ENCODE assay signal across 1 cellular context in the genomic region with DNA sequence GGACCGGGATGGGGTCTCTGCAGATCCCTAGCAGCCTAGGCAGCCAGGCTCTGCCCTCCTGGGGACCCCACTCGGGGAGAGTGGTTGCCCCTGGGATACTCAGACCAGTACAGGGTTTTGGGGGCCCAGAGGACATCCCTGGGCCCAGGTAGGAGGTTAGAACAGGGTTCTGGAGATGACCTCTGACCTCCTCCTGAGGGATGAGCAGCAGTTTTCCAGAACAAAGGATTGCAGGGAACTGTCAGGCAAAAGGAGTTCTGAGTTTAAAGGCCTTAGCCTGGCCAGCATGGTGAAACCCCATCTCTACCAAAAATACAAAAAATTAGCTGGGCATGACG.
TF ChIP-seq lines count a peak whose summit lies in the region.

No MANE protein-coding gene starts in this region.

TF ChIP-seq in H1, 55 proteins besides CTCF, POLR2A, EP300 and RAD21:
- TF ChIP-seq KDM5A (IDR thresholded peaks at IDR 0.05; ENCODE audit: low read length) (no peak), TBP (IDR thresholded peaks at IDR 0.05; ENCODE audit: low read depth, low read length) (no peak), MAFK (IDR thresholded peaks at IDR 0.05; ENCODE audit: low read depth, low read length) (no peak), E2F6 (IDR thresholded peaks at IDR 0.05) (no peak), TAF7 (optimal IDR thresholded peaks at IDR 0.05; ENCODE audit: borderline replicate concordance, low read depth, low read length) (no peak), NANOG (IDR thresholded peaks at IDR 0.05; ENCODE audit: insufficient read depth, low read depth, low read length, poor library complexity, severe bottlenecking) (no peak), SP1 (IDR thresholded peaks at IDR 0.05; ENCODE audit: low read depth, low read length) (no peak), PHF8 (conservative IDR thresholded peaks at IDR 0.05; ENCODE audit: low read depth, low read length) (no peak), RNF2 (IDR thresholded peaks at IDR 0.05; ENCODE audit: borderline replicate concordance, low read depth, low read length, missing control alignments, poor library complexity, severe bottlenecking) (no peak), CTBP2 (IDR thresholded peaks at IDR 0.05; ENCODE audit: borderline replicate concordance, insufficient read depth, insufficient read length, low read length) (no peak), BRCA1 (IDR thresholded peaks at IDR 0.05; ENCODE audit: low read depth, low read length) (no peak), CHD2 (IDR thresholded peaks at IDR 0.05; ENCODE audit: low read length) (no peak), SIRT6 (IDR thresholded peaks at IDR 0.05; ENCODE audit: low read length) (no peak), HDAC6 (IDR thresholded peaks at IDR 0.05; ENCODE audit: low read depth, low read length) (no peak), ATF3 (IDR thresholded peaks at IDR 0.05; ENCODE audit: insufficient read depth, low read depth, low read length) (no peak), CREB1 (IDR thresholded peaks at IDR 0.05) (no peak), SIN3A (conservative IDR thresholded peaks at IDR 0.05 in 1 of 2, IDR thresholded peaks at IDR 0.05 in 1 of 2; ENCODE audit: low read depth in 1 of 2, low read length in 2 of 2) (no peak), CBX8 (IDR thresholded peaks at IDR 0.05; ENCODE audit: borderline replicate concordance, low read depth, low read length) (no peak), SAP30 (IDR thresholded peaks at IDR 0.05; ENCODE audit: insufficient read depth, insufficient replicate concordance, low read length) (no peak)
